In the genomic region with DNA sequence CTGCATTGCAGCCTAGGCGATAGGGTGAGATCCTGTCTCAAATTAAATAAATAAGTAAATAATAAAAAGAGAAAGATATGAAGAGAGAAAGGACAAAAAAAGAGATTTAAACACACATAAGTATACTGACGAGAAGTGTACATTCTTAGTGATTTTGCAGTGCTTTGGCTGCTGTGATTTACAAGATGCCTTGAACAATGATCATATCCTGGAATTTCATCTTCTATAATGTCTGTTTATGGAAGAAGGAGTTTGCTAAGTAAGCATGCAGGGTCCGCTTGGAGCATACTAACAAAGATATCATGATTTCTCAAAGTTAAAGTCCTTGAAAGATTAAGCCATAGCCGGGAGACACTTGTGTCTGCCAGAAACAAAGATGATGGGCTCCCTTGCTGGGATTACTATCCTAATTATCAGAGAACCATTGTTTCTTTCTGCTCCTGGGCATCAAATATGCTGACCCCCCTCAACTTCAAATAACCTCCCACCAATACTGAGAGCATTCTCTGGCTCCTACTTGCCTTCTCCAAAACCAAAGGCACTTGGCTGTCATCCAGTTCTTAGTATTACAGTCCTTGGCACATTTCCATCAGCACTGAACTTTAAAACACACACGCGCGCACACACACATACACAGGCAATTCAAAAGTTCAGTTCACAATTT, we compare ENCODE assay signal across 9 cellular contexts. TPM values are rescaled to one million over a fixed set of nuclear protein-coding genes. Genes with fewer than 3 reads are reported as not detected.
DNase-seq lines count a peak whose midpoint lies in the region; ATAC-seq, FAIRE-seq and TF ChIP-seq lines count a peak whose summit lies in the region.
"Had no signal": no experiment of that assay in that cellular context is flagged by ENCODE, and none has a peak within 500 bp of the region (broad histone marks: within the 10 kb centered on the region; RNA-seq: fewer than 3 reads in every experiment).

No MANE protein-coding gene starts in this region.

- ATAC-seq in stimulated activated naive CD8-positive, alpha-beta T cell treated with anti-CD3 and anti-CD28 coated beads, Interleukin-15, Interleukin-2, amounts not matched to agents 100 U/mL and 50 U/mL, for 24 hours, result no peak

- H3K36me3 ChIP-seq in fibroblast of lung (ENCODE audit: control insufficient read depth, insufficient read depth, low read length), result no peaks in the 10 kb centered on the region

- no peaks in the 10 kb centered on the region for H3K36me3 Mint-ChIP-seq in HFFc6 (ENCODE audit: low read depth)
- H3K36me3 Mint-ChIP-seq: activated naive CD8-positive, alpha-beta T cell treated with anti-CD3 and anti-CD28 coated beads, Interleukin-2, amount 10 ng/mL, durations not matched to agents 7 days and 5 days had no signal

- H3K9ac ChIP-seq in fibroblast of lung (ENCODE audit: insufficient read depth, low read length), result no peak overlapping the region

- no peak for TF ChIP-seq POLR2A in GM12892 (IDR thresholded peaks at IDR 0.05; ENCODE audit: low read depth, low read length)

- H3K4me1 ChIP-seq in fibroblast of lung (ENCODE audit: control insufficient read depth, extremely low read depth, insufficient read depth, low read length), result peaks cover 2% of the 10 kb centered on the region

- H2AFZ ChIP-seq in fibroblast of lung (ENCODE audit: low read length), result no peak overlapping the region

- peaks cover 27% of the 10 kb centered on the region for H3K4me1 Mint-ChIP-seq in HFFc6 (ENCODE audit: low read depth)
- H3K4me1 Mint-ChIP-seq: activated naive CD8-positive, alpha-beta T cell treated with anti-CD3 and anti-CD28 coated beads, Interleukin-2, amount 10 ng/mL, durations not matched to agents 7 days and 5 days had no signal

- no peak overlapping the region for H3K4me3 Mint-ChIP-seq in HFFc6
- H3K4me3 Mint-ChIP-seq: activated naive CD8-positive, alpha-beta T cell treated with anti-CD3 and anti-CD28 coated beads, Interleukin-2, amount 10 ng/mL, durations not matched to agents 7 days and 5 days had no signal

- no peaks in the 10 kb centered on the region for H3K79me2 ChIP-seq in fibroblast of lung (ENCODE audit: control insufficient read depth, insufficient read depth, low read length)

- no peak overlapping the region for H3K27ac ChIP-seq in fibroblast of lung (ENCODE audit: insufficient read depth, low read length)

- FAIRE-seq in GM12892 (lab: Jason Lieb, UNC), result peak; percentile 17

- H3K9me3 Mint-ChIP-seq in HFFc6, result no peaks in the 10 kb centered on the region
- H3K9me3 Mint-ChIP-seq: activated naive CD8-positive, alpha-beta T cell treated with anti-CD3 and anti-CD28 coated beads, Interleukin-2, amount 10 ng/mL, durations not matched to agents 7 days and 5 days had no signal

- no peaks in the 10 kb centered on the region for H4K20me1 ChIP-seq in fibroblast of lung (ENCODE audit: control insufficient read depth, extremely low read depth, insufficient read depth, low read length)

- no peaks in the 10 kb centered on the region; the same call in 1 of the 2 replicates for H3K27me3 Mint-ChIP-seq in HFFc6 (ENCODE audit: insufficient read depth)

- no peak for TF ChIP-seq CTCF in fibroblast of lung (conservative IDR thresholded peaks at IDR 0.05 in 1 of 2, IDR thresholded peaks at IDR 0.05 in 1 of 2; ENCODE audit: low read depth in 1 of 2, low read length in 2 of 2)
- TF ChIP-seq CTCF in HFFc6 (IDR thresholded peaks at IDR 0.05), result no peak

- peak overlapping the region; percentile 54 for H3K4me2 ChIP-seq in fibroblast of lung (ENCODE audit: extremely low read depth, insufficient read depth, low read length)

- no peaks in the 10 kb centered on the region for H3K9me3 ChIP-seq in fibroblast of lung (ENCODE audit: control insufficient read depth, insufficient read depth, low read depth, low read length)

- H3K27me3 ChIP-seq in fibroblast of lung (ENCODE audit: control insufficient read depth, insufficient read depth, low read length), result no peaks in the 10 kb centered on the region

- H3K27ac Mint-ChIP-seq in HFFc6, result no peak overlapping the region; the same call in 1 of the 2 replicates
- H3K27ac Mint-ChIP-seq: activated naive CD8-positive, alpha-beta T cell treated with anti-CD3 and anti-CD28 coated beads, Interleukin-2, amount 10 ng/mL, durations not matched to agents 7 days and 5 days had no signal

- peak overlapping the region in 1 of 4 experiments; percentile 1 for H3K4me3 ChIP-seq in fibroblast of lung (replicated peaks in 1 of 4; ENCODE audit: control extremely low read depth in 1 of 4, insufficient read depth in 1 of 4, low read depth in 3 of 4, low read length in 4 of 4)

- DNase-seq in GM12892 (ENCODE audit: insufficient read length), result no peak
- DNase-seq in NCI-H526 treated with DMSO at 0.1 percent for 48 hours (lab: John Stamatoyannopoulos, UW), result peak; percentile 30
- peak; percentile 92 to 96 for DNase-seq in fibroblast of lung (ENCODE audit: low read depth in 2 of 2)
- DNase-seq in retina, result peak; percentile 40
- DNase-seq in stimulated activated naive CD8-positive, alpha-beta T cell treated with anti-CD3 and anti-CD28 coated beads, Interleukin-15, Interleukin-2, amounts not matched to agents 100 U/mL and 50 U/mL, for 24 hours, result no peak
- no peak for DNase-seq in HFFc6
- DNase-seq in NCI-H1930 (lab: John Stamatoyannopoulos, UW), result no peak
- no peak for DNase-seq in effector CD8-positive, alpha-beta T cell (lab: John Stamatoyannopoulos, UW)
- DNase-seq: activated naive CD8-positive, alpha-beta T cell treated with anti-CD3 and anti-CD28 coated beads, Interleukin-2, amount 10 ng/mL, durations not matched to agents 7 days and 5 days had no signal

RNA-seq across cellular contexts. Expression of a gene that starts 47.5 kb away (rescaled TPM):
- 12.0 TPM for polyA plus RNA-seq in GM12892 (2012; ENCODE audit: missing spikeins)
- 38.0 and 43.3 TPM in 2 replicates for total RNA-seq in fibroblast of lung
- 30.5 and 44.2 TPM in 2 replicates for polyA plus RNA-seq in fibroblast of lung
- 16.4 and 23.8 TPM in 2 replicates for polyA plus RNA-seq in fibroblast of lung (2012)
- polyA minus RNA-seq in fibroblast of lung (ENCODE audit: low replicate concordance), result 12.5 and 14.6 TPM in 2 replicates
- 10 to 100 TPM; 33.4 to 40.3 (median 38.5) TPM for total RNA-seq in HFFc6 (2021; fragmentation: NEBNext Ultra II Directional; extraction: Animal tissue kit (Norgen Biotek cat#: 25700))

Comparison
In these comparisons a context has a peak if more than half of its experiments do, and no peak if none do; other contexts are left out.
1. DNase-seq: peak in NCI-H526 treated with DMSO at 0.1 percent for 48 hours (single experiment), fibroblast of lung (2 of 2) and retina (single experiment); none in GM12892 (single experiment), stimulated activated naive CD8-positive, alpha-beta T cell treated with anti-CD3 and anti-CD28 coated beads, Interleukin-15, Interleukin-2, amounts not matched to agents 100 U/mL and 50 U/mL, for 24 hours (single experiment), HFFc6 (single experiment), NCI-H1930 (0 of 2) and effector CD8-positive, alpha-beta T cell (single experiment).